In the genomic region with DNA sequence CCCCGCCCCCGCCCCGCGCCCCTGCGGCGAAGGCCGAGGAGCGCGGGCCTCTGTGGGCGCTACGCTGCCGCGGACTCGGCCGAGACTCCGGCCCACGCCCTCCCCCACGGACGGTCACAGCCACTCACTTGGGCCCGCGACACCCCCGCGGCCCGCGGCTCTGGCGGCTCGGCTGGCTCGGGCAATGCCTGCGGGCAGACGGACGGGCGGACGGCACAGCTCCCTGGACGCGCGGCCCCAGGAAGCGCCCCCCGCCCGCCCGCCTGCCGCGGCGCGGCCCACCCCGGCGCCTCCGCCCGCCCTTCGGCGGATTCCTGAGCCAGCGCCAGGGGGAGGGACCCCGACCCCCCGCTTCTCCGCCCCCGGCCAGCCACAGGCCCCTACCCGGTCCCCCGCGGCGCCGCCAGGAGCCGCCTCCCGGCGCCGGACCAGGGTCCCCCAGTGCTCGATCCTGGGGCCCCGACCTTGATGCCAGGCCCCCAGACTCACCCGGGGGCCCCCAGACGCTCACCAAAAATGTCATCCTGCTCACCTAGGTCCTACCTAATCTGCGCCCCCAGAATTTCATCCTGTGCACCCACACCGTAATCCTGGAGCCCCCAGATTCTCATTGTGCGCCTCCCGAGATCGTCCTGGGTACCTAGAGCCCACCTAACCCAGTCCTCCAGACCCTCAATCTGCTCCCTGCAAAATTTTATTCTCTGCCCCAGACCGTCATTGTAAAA, we compare ENCODE assay signal across 8 cellular contexts. TPM values are rescaled to one million over a fixed set of nuclear protein-coding genes. Genes with fewer than 3 reads are reported as not detected.
DNase-seq lines count a peak whose midpoint lies in the region; ATAC-seq, FAIRE-seq and TF ChIP-seq lines count a peak whose summit lies in the region.

A gene (minus strand): TSS at position 246 of the 725 bp plus-strand sequence. CDS start 446 bp downstream, outside the sequence.

- H3K27ac Mint-ChIP-seq in natural killer cell treated with Interleukin-12 subunit alpha and Interleukin-12 subunit beta and Interleukin-15 and Interleukin-18, amount 100 ng/mL, for 72 hours: peak within 1 kb of the TSS; percentile 79 to 91

- H3K9me3 Mint-ChIP-seq in natural killer cell treated with Interleukin-12 subunit alpha and Interleukin-12 subunit beta and Interleukin-15 and Interleukin-18, amount 100 ng/mL, for 72 hours: no peaks in the 10 kb centered on the region

- H3K9me3 ChIP-seq in DND-41 (ENCODE audit: insufficient read depth, low read length, severe bottlenecking) (no peaks in the 10 kb centered on the region), RWPE2 (ENCODE audit: severe bottlenecking) (no peaks in the 10 kb centered on the region), esophagus squamous epithelium (no peaks in the 10 kb centered on the region)

- H3K36me3 ChIP-seq in DND-41 (ENCODE audit: insufficient read depth, low read length): no peaks in the 10 kb centered on the region
- peaks cover 5% of the 10 kb centered on the region for H3K36me3 ChIP-seq in RWPE2 (ENCODE audit: low read depth)
- peaks cover 0 to 7% (median 0%) of the 10 kb centered on the region in 3 donors for H3K36me3 ChIP-seq in esophagus squamous epithelium

- peaks cover 22 to 29% of the 10 kb centered on the region in 2 donors for H3K4me1 Mint-ChIP-seq in natural killer cell treated with Interleukin-12 subunit alpha and Interleukin-12 subunit beta and Interleukin-15 and Interleukin-18, amount 100 ng/mL, for 72 hours (ENCODE audit: low read depth in 2 of 2)

- no peaks in the 10 kb centered on the region for H3K79me2 ChIP-seq in DND-41 (ENCODE audit: insufficient read depth, low read length)

- H3K27ac ChIP-seq in DND-41 (ENCODE audit: low read length) (peak within 1 kb of the TSS; percentile 73), RWPE2 (ENCODE audit: poor library complexity, severe bottlenecking) (peak within 1 kb of the TSS; percentile 72), esophagus squamous epithelium (peak within 1 kb of the TSS; percentile 81 to 95 (median 87))

- H4K20me1 ChIP-seq in DND-41 (ENCODE audit: insufficient read depth, low read length): no peaks in the 10 kb centered on the region

- FAIRE-seq in GM12891 (lab: Jason Lieb, UNC) (no peak), GM19239 (lab: Jason Lieb, UNC) (no peak)

- H3K4me3 Mint-ChIP-seq in natural killer cell treated with Interleukin-12 subunit alpha and Interleukin-12 subunit beta and Interleukin-15 and Interleukin-18, amount 100 ng/mL, for 72 hours: peak within 1 kb of the TSS; percentile 94

- intact Hi-C loops in esophagus squamous epithelium (cut with DNase I): no loop called here

- no peaks in the 10 kb centered on the region for H3K27me3 Mint-ChIP-seq in natural killer cell treated with Interleukin-12 subunit alpha and Interleukin-12 subunit beta and Interleukin-15 and Interleukin-18, amount 100 ng/mL, for 72 hours

- H3K9ac ChIP-seq in DND-41 (ENCODE audit: low read depth, low read length): peak within 1 kb of the TSS; percentile 67

- no peak for TF ChIP-seq CTCF in DND-41 (IDR thresholded peaks at IDR 0.05; ENCODE audit: borderline replicate concordance, extremely low read depth, low read length, poor library complexity, severe bottlenecking)
- no peak for TF ChIP-seq CTCF in RWPE2 (IDR thresholded peaks at IDR 0.05; ENCODE audit: poor library complexity, severe bottlenecking)
- no peak for TF ChIP-seq CTCF in esophagus squamous epithelium (IDR thresholded peaks at IDR 0.05)

- no peaks in the 10 kb centered on the region for H3K36me3 Mint-ChIP-seq in natural killer cell treated with Interleukin-12 subunit alpha and Interleukin-12 subunit beta and Interleukin-15 and Interleukin-18, amount 100 ng/mL, for 72 hours

- TF ChIP-seq POLR2A in esophagus squamous epithelium (IDR thresholded peaks at IDR 0.05): no peak
- TF ChIP-seq POLR2A in GM12891 (IDR thresholded peaks at IDR 0.05; ENCODE audit: low read depth, low read length): no peak; the same call in 1 of the 2 replicates

- WGBS in esophagus squamous epithelium, 2 donors: 0 to 2% methylated on average over 5 to 6 of the region's 74 CpGs

- H3K4me1 ChIP-seq in DND-41 (ENCODE audit: insufficient read depth, low read length) (peaks cover 19% of the 10 kb centered on the region), RWPE2 (ENCODE audit: insufficient read depth, poor library complexity, severe bottlenecking) (no peaks in the 10 kb centered on the region), esophagus squamous epithelium (peaks cover 16 to 48% (median 18%) of the 10 kb centered on the region in 3 donors)

- H2AFZ ChIP-seq in DND-41 (ENCODE audit: low read depth, low read length): peak within 1 kb of the TSS; percentile 89

- ATAC-seq in DND-41 (ENCODE audit: insufficient read depth, low read depth): no peak
- ATAC-seq in RWPE2 (ENCODE audit: low read depth): no peak
- peak; percentile 1 to 46 for ATAC-seq in natural killer cell treated with Interleukin-12 subunit alpha and Interleukin-12 subunit beta and Interleukin-15 and Interleukin-18, amount 100 ng/mL, for 72 hours

- H3K4me3 ChIP-seq in DND-41 (ENCODE audit: low read depth in 1 of 2, low read length in 2 of 2) (peak within 1 kb of the TSS; percentile 1 to 62; a peak in 3 of 4 replicates), RWPE2 (ENCODE audit: severe bottlenecking) (peak within 1 kb of the TSS; percentile 34), esophagus squamous epithelium (peak within 1 kb of the TSS; percentile 35 to 73 (median 61))

- DNase-seq in DND-41 (no peak), RWPE2 (ENCODE audit: low spot score) (no peak), esophagus squamous epithelium (lab: John Stamatoyannopoulos, UW) (no peak), NCI-H1436 (lab: John Stamatoyannopoulos, UW) (no peak), NCI-H1105 treated with DMSO at 0.1 percent for 48 hours (lab: John Stamatoyannopoulos, UW) (no peak), GM12891 (ENCODE audit: insufficient read length, low spot score) (no peak), GM19239 (ENCODE audit: insufficient read length, low spot score) (no peak)
- DNase-seq in natural killer cell treated with Interleukin-12 subunit alpha and Interleukin-12 subunit beta and Interleukin-15 and Interleukin-18, amount 100 ng/mL, for 72 hours (ENCODE audit: low spot score): no peak

- no peaks in the 10 kb centered on the region for H3K27me3 ChIP-seq in DND-41 (ENCODE audit: insufficient read depth, low read length, poor library complexity)
- no peaks in the 10 kb centered on the region for H3K27me3 ChIP-seq in RWPE2 (ENCODE audit: insufficient read depth, poor library complexity, severe bottlenecking)
- H3K27me3 ChIP-seq in esophagus squamous epithelium: no peaks in the 10 kb centered on the region

- H3K4me2 ChIP-seq in DND-41 (ENCODE audit: insufficient read depth, low read length): peak within 1 kb of the TSS; percentile 94

TF ChIP-seq in GM12891, 5 proteins besides CTCF, POLR2A, EP300 and RAD21:
- TF ChIP-seq TAF1 (IDR thresholded peaks at IDR 0.05; ENCODE audit: low read depth, low read length) (no peak), SPI1 (IDR thresholded peaks at IDR 0.05; ENCODE audit: low read depth, low read length) (no peak), PAX5 (IDR thresholded peaks at IDR 0.05; ENCODE audit: insufficient read depth, low read length, severe bottlenecking) (no peak), POU2F2 (IDR thresholded peaks at IDR 0.05; ENCODE audit: low read depth, low read length) (no peak), POLR2AphosphoS5 (IDR thresholded peaks at IDR 0.05; ENCODE audit: low read depth, low read length) (no peak)

RNA-seq across cellular contexts. Expression of the gene that starts here (rescaled TPM):
- 10 to 100 TPM in 2 of 4 donors, 1 to 10 TPM in 2; 3.6 to 29.0 (median 10.2) TPM for total RNA-seq in esophagus squamous epithelium
- 10 to 100 TPM in 1 of 2 donors, 1 to 10 TPM in 1; 7.5 to 10.6 TPM for total RNA-seq in natural killer cell treated with Interleukin-12 subunit alpha and Interleukin-12 subunit beta and Interleukin-15 and Interleukin-18, amount 100 ng/mL, for 72 hours
- 4.7 TPM for polyA plus RNA-seq in GM12891 (2012; ENCODE audit: low read depth, missing spikeins)

Comparison
In these comparisons a context has a peak if more than half of its experiments do, and no peak if none do; other contexts are left out.
1. ATAC-seq: peak in natural killer cell treated with Interleukin-12 subunit alpha and Interleukin-12 subunit beta and Interleukin-15 and Interleukin-18, amount 100 ng/mL, for 72 hours (2 of 2); none in DND-41 (single experiment) and RWPE2 (single experiment).
2. Peak in every context shown above with its lines, with median percentiles within 50 percentile points of each other: H3K27ac ChIP-seq and H3K4me3 ChIP-seq.